ENCODE assay signal across 8 cellular contexts in genomic region chr6:132669690-132670291, GRCh38. TPM values are rescaled to one million over a fixed set of nuclear protein-coding genes. Genes with fewer than 3 reads are reported as not detected.
A peak's percentile ranks its signal among the peaks of the same experiment; 100 is the strongest.
DNase-seq lines count a peak whose midpoint lies in the region; ATAC-seq and TF ChIP-seq lines count a peak whose summit lies in the region.

No MANE protein-coding gene starts in this region.

- H3K4me1 ChIP-seq in MM.1S (ENCODE audit: low read length) (no peaks in the 10 kb centered on the region), neuron (ENCODE audit: insufficient read depth, low read length) (no peaks in the 10 kb centered on the region)

- H3K79me2 ChIP-seq in MM.1S (ENCODE audit: low read length) (no peaks in the 10 kb centered on the region), SU-DHL-6 (ENCODE audit: insufficient read depth, low read length) (no peaks in the 10 kb centered on the region)

- peaks cover 54% of the 10 kb centered on the region for H3K4me1 Mint-ChIP-seq in Calu3 (ENCODE audit: low read depth, unreplicated experiment)

- no TSS peak for BruUV-seq in Calu3 (replicated peaks; lab: Mats Ljungman, UMichigan)

- H3K27ac ChIP-seq in MM.1S (ENCODE audit: low read length), result no peak overlapping the region
- H3K27ac ChIP-seq in SU-DHL-6 (ENCODE audit: low read depth, low read length), result no peak overlapping the region

- H2AFZ ChIP-seq in MM.1S (ENCODE audit: low read length) (peak overlapping the region; percentile 71), SU-DHL-6 (ENCODE audit: low read depth, low read length, severe bottlenecking) (peak overlapping the region; percentile 56), neuron (ENCODE audit: low read depth, low read length) (peak overlapping the region; percentile 55)

- H3K36me3 Mint-ChIP-seq in Calu3 (ENCODE audit: insufficient read depth, unreplicated experiment), result peaks cover 5% of the 10 kb centered on the region

- peaks cover 2% of the 10 kb centered on the region for H3K9me3 Mint-ChIP-seq in Calu3 (ENCODE audit: low read depth, unreplicated experiment)

- H3K9me3 ChIP-seq in MM.1S (replicated peaks; ENCODE audit: insufficient read depth, low read length), result no peaks in the 10 kb centered on the region
- no peaks in the 10 kb centered on the region for H3K9me3 ChIP-seq in SU-DHL-6 (ENCODE audit: insufficient read depth, low read length)
- H3K9me3 ChIP-seq in neuron (ENCODE audit: low read length), result no peaks in the 10 kb centered on the region

- intact Hi-C loops in Calu3 (cut with micrococcal nuclease; ENCODE audit: unreplicated experiment), result loop anchor here (1.0 to 5.0 kb wide), 5 partner anchors 43 to 139 kb away; no protein-coding TSS in a partner anchor

- no peak overlapping the region for H3K4me3 Mint-ChIP-seq in Calu3 (ENCODE audit: low read depth, unreplicated experiment)

- ATAC-seq in GM19467 (IDR thresholded peaks at IDR 0.05; ENCODE audit: unreplicated experiment) (peak; percentile 79), HG03045 (IDR thresholded peaks at IDR 0.05; ENCODE audit: unreplicated experiment) (no peak)

- peak overlapping the region; percentile 59 for H3K27ac Mint-ChIP-seq in Calu3 (ENCODE audit: unreplicated experiment)

- H3K4me3 ChIP-seq in MM.1S (ENCODE audit: low read length) (0 out of 2 replicates have a peak overlapping the region, but pooled peaks have one; percentile 5), SU-DHL-6 (ENCODE audit: insufficient read depth, low read length, poor library complexity, severe bottlenecking) (no peak overlapping the region), fibroblast of pulmonary artery (replicated peaks; ENCODE audit: low read depth, low read length) (no peak overlapping the region), neuron (ENCODE audit: low read length) (no peak overlapping the region)

- H3K9ac ChIP-seq in MM.1S (ENCODE audit: low read length) (no peak overlapping the region), SU-DHL-6 (ENCODE audit: low read length) (no peak overlapping the region)

- H3K27me3 ChIP-seq in MM.1S (replicated peaks; ENCODE audit: insufficient read depth, low read length) (no peaks in the 10 kb centered on the region), SU-DHL-6 (ENCODE audit: low read length) (no peaks in the 10 kb centered on the region), neuron (ENCODE audit: insufficient read depth, low read length) (no peaks in the 10 kb centered on the region)

- no peaks in the 10 kb centered on the region for H3K36me3 ChIP-seq in MM.1S (replicated peaks; ENCODE audit: insufficient read depth, low read length)
- H3K36me3 ChIP-seq in SU-DHL-6 (ENCODE audit: low read length), result no peaks in the 10 kb centered on the region
- H3K36me3 ChIP-seq in neuron (ENCODE audit: insufficient read depth, low read length), result no peaks in the 10 kb centered on the region

- DNase-seq in Calu3, result no peak
- peak; percentile 56 for DNase-seq in MM.1S
- peak; percentile 75 for DNase-seq in fibroblast of pulmonary artery (ENCODE audit: low read depth)
- DNase-seq in COLO668 (lab: John Stamatoyannopoulos, UW; ENCODE audit: unreplicated experiment), result no peak

- H3K9me2 ChIP-seq in MM.1S (replicated peaks; ENCODE audit: insufficient read depth, low read length) (no peaks in the 10 kb centered on the region), SU-DHL-6 (replicated peaks; ENCODE audit: insufficient read depth, low read length) (no peaks in the 10 kb centered on the region)

- no peaks in the 10 kb centered on the region for H4K20me1 ChIP-seq in MM.1S (ENCODE audit: insufficient read depth, low read length)
- H4K20me1 ChIP-seq in SU-DHL-6 (ENCODE audit: low read depth, low read length), result no peaks in the 10 kb centered on the region

- no peaks in the 10 kb centered on the region for H3F3A ChIP-seq in MM.1S (ENCODE audit: insufficient read depth, low read length)
- H3F3A ChIP-seq in SU-DHL-6 (ENCODE audit: insufficient read depth), result no peaks in the 10 kb centered on the region

- TF ChIP-seq CTCF in Calu3 (IDR thresholded peaks at IDR 0.05; ENCODE audit: unreplicated experiment) (peak; percentile 30), MM.1S (IDR thresholded peaks at IDR 0.05; ENCODE audit: low read length) (peak; percentile 64), SU-DHL-6 (IDR thresholded peaks at IDR 0.05; ENCODE audit: insufficient read depth, low read length, poor library complexity, severe bottlenecking) (peak; percentile 58), fibroblast of pulmonary artery (IDR thresholded peaks at IDR 0.05; ENCODE audit: low read length, missing control alignments) (peak; percentile 40)

- CTCF ChIA-PET in Calu3 (lab: Charles Lee), result interaction anchor here (0.7 to 2.4 kb wide), 7 partner anchors 18 to 139 kb away, joined by 3 to 13 read pairs (median 5); no protein-coding TSS in a partner anchor

- H3K27me3 Mint-ChIP-seq in Calu3 (ENCODE audit: unreplicated experiment), result no peaks in the 10 kb centered on the region

- peak overlapping the region; percentile 51; the same call in 1 of the 2 replicates for H3K4me2 ChIP-seq in MM.1S (ENCODE audit: low read depth, low read length)
- H3K4me2 ChIP-seq in SU-DHL-6 (ENCODE audit: low read depth, low read length, poor library complexity, severe bottlenecking), result peak overlapping the region; percentile 34

RNA-seq across cellular contexts. Expression of gene TAAR1, which starts 10.8 kb away (rescaled TPM):
- not detected in 2 replicates for total RNA-seq in Calu3 (2022)

RNA-seq across cellular contexts. Expression of gene VNN1, which starts 44.1 kb away (rescaled TPM):
- total RNA-seq in Calu3 (2022), result 12.4 and 13.3 TPM in 2 replicates

RNA-seq across cellular contexts. Expression of gene TAAR2, which starts 45.7 kb away (rescaled TPM):
- not detected in 2 replicates for total RNA-seq in Calu3 (2022)

Comparison
In these comparisons a context has a peak if more than half of its experiments do, and no peak if none do; other contexts are left out.
1. DNase-seq: peak in MM.1S (single experiment) and fibroblast of pulmonary artery (single experiment); none in Calu3 (single experiment) and COLO668 (single experiment).
2. Peak in every context shown above with its lines, with median percentiles within 50 percentile points of each other: CTCF ChIP-seq and H2AFZ ChIP-seq.